ENCODE assay signal across 8 cellular contexts in the genomic region with DNA sequence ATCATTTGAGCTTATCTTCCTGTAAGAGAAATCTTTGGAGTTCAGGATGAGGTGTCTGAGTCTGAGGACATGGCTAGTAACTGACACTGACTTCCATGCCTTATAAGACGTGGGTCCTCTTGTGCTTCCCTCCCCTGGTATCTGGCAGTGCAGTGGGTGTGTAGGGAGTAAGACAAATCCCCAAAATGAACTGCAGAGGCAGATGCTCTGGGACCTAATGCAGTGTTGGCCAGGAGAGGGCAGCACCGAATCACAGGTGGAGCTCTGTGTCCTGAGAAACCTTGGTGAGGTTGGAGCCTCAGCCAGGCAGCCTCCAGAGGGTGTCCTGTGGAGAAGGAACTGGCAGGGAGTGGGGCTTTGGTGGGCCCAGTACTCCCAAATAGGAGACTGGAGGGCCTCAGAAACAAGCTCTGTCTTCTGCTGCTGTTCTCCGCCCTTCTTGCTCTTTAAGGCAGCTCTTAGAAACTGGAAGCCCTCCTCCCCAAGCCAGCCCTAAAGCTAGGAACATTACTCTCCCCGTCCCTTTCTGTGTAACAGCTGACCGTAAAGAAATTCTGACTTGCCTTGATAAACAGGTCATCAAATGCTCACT.
A peak's percentile ranks its signal among the peaks of the same experiment; 100 is the strongest.
DNase-seq lines count a peak whose midpoint lies in the region; ATAC-seq, FAIRE-seq and TF ChIP-seq lines count a peak whose summit lies in the region.
"Not testable (repeated sequence)": the region's sequence is repeated elsewhere in the genome, so short reads cannot be mapped to it uniquely, and the experiment has no call there.

No MANE protein-coding gene starts in this region.

- not testable (repeated sequence) for H3K9ac ChIP-seq in PC-3 (ENCODE audit: low read length)

- H3K4me2 ChIP-seq in PC-3 (ENCODE audit: low read length): not testable (repeated sequence)

- H3K4me1 ChIP-seq in PC-3 (ENCODE audit: insufficient read depth, low read length); left lung: not testable (repeated sequence)

- intact Hi-C loops in PC-3 (cut with micrococcal nuclease); left lung (cut with DNase I): not testable (repeated sequence)

- H2AFZ ChIP-seq in PC-3 (ENCODE audit: low read length): not testable (repeated sequence)

- not testable (repeated sequence) for BruUV-seq in PC-3 (replicated peaks; lab: Mats Ljungman, UMichigan)

- peak; percentile 39 for TF ChIP-seq CTCF in GM12873 (IDR thresholded peaks at IDR 0.05; ENCODE audit: insufficient read depth, low read depth, low read length, missing control alignments)
- TF ChIP-seq CTCF in HFFc6 (IDR thresholded peaks at IDR 0.05): peak; percentile 67; the same call in 1 of the 2 replicates
- TF ChIP-seq CTCF in PC-3 (conservative IDR thresholded peaks at IDR 0.05; ENCODE audit: low read depth, low read length); bronchial epithelial cell (IDR thresholded peaks at IDR 0.05; ENCODE audit: insufficient read depth, low read length, severe bottlenecking); left lung (IDR thresholded peaks at IDR 0.05): not testable (repeated sequence)

- ATAC-seq in GM19452 (IDR thresholded peaks at IDR 0.05; ENCODE audit: unreplicated experiment) (peak; percentile 44), HG03159 (IDR thresholded peaks at IDR 0.05; ENCODE audit: unreplicated experiment) (peak; percentile 53), PC-3 (peak; percentile 93), left lung (peak; percentile 86)
- ATAC-seq in stimulated activated naive CD8-positive, alpha-beta T cell treated with anti-CD3 and anti-CD28 coated beads, Interleukin-15, amount 100 ng/mL, for 72 hours: peak; percentile 69

- H3K27ac Mint-ChIP-seq in HFFc6; stimulated activated naive CD8-positive, alpha-beta T cell treated with anti-CD3 and anti-CD28 coated beads, Interleukin-15, amount 100 ng/mL, for 72 hours: not testable (repeated sequence)

- H3F3A ChIP-seq in PC-3 (ENCODE audit: low read length, unreplicated experiment): not testable (repeated sequence)

- CTCF ChIA-PET in PC-3 (lab: Charles Lee): not testable (repeated sequence)

- not testable (repeated sequence) for H3K4me3 Mint-ChIP-seq in HFFc6; stimulated activated naive CD8-positive, alpha-beta T cell treated with anti-CD3 and anti-CD28 coated beads, Interleukin-15, amount 100 ng/mL, for 72 hours

- H3K27me3 Mint-ChIP-seq in HFFc6 (ENCODE audit: insufficient read depth); stimulated activated naive CD8-positive, alpha-beta T cell treated with anti-CD3 and anti-CD28 coated beads, Interleukin-15, amount 100 ng/mL, for 72 hours: not testable (repeated sequence)

- H3K4me1 Mint-ChIP-seq in HFFc6 (ENCODE audit: low read depth): peaks cover 25% of the 10 kb centered on the region
- H3K4me1 Mint-ChIP-seq in stimulated activated naive CD8-positive, alpha-beta T cell treated with anti-CD3 and anti-CD28 coated beads, Interleukin-15, amount 100 ng/mL, for 72 hours: not testable (repeated sequence)

- FAIRE-seq in bronchial epithelial cell (lab: Jason Lieb, UNC): peak; percentile 95

- H3K79me2 ChIP-seq in PC-3 (ENCODE audit: low read length): not testable (repeated sequence)

- not testable (repeated sequence) for H3K9me2 ChIP-seq in PC-3 (replicated peaks; ENCODE audit: low read length)

- not testable (repeated sequence) for H3K27ac ChIP-seq in PC-3 (ENCODE audit: low read length); left lung

- H3K9me3 Mint-ChIP-seq in HFFc6; stimulated activated naive CD8-positive, alpha-beta T cell treated with anti-CD3 and anti-CD28 coated beads, Interleukin-15, amount 100 ng/mL, for 72 hours: not testable (repeated sequence)

- not testable (repeated sequence) for H3K27me3 ChIP-seq in PC-3 (ENCODE audit: low read length); bronchial epithelial cell (ENCODE audit: control insufficient read depth, insufficient read depth, low read length); left lung

- not testable (repeated sequence) for H3K36me3 ChIP-seq in PC-3 (ENCODE audit: low read depth, low read length); bronchial epithelial cell (ENCODE audit: control insufficient read depth, insufficient read depth, low read length); left lung

- H4K20me1 ChIP-seq in PC-3 (ENCODE audit: low read length): not testable (repeated sequence)

- not testable (repeated sequence) for H3K36me3 Mint-ChIP-seq in HFFc6 (ENCODE audit: low read depth)

- DNase-seq in HFFc6; PC-3; bronchial epithelial cell (ENCODE audit: low read depth); left lung; stimulated activated naive CD8-positive, alpha-beta T cell treated with anti-CD3 and anti-CD28 coated beads, Interleukin-15, amount 100 ng/mL, for 72 hours: not testable (repeated sequence)

- POLR2A ChIA-PET in PC-3 (lab: Charles Lee; ENCODE audit: unreplicated experiment): interaction anchor here (0.6 kb wide), 1 partner anchor 309 kb away, joined by 23 read pairs; no protein-coding TSS in a partner anchor

- H3K9me3 ChIP-seq in PC-3 (ENCODE audit: low read length); left lung: not testable (repeated sequence)

- not testable (repeated sequence) for H3K4me3 ChIP-seq in PC-3 (ENCODE audit: low read length); bronchial epithelial cell (ENCODE audit: low read depth, low read length); left lung
